11 cellular contexts compared by ENCODE assay signal in the genomic region with DNA sequence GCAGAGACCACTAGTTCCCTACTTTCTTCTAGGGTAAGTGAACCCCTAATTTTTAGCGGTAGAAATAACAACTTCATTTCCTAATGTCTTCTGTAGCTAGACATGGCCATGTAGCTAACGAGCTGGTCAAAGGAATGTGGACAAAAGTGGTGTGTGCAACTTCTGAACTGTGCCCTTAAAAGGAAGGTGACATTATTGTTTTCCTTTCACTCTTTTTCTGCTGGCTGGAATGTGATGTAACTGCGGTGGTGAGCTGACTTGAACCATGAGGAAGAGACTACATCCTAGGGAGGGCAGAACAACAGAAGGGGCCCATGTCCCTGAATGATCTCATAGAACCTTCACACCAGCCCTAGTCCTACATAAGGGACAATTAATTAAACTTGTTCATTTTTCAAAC. TPM values are rescaled to one million over a fixed set of nuclear protein-coding genes. Genes with fewer than 3 reads are reported as not detected.
DNase-seq lines count a peak whose midpoint lies in the region; ATAC-seq, FAIRE-seq and TF ChIP-seq lines count a peak whose summit lies in the region.
"Had no signal": no experiment of that assay in that cellular context is flagged by ENCODE, and none has a peak within 500 bp of the region (broad histone marks: within the 10 kb centered on the region; RNA-seq: fewer than 3 reads in every experiment).

No MANE protein-coding gene starts in this region.

- no peak for FAIRE-seq in pancreas (lab: Jason Lieb, UNC)

- no peaks in the 10 kb centered on the region for H3K27me3 ChIP-seq in pancreas

- peaks cover 0 to 14% (median 10%) of the 10 kb centered on the region in 3 donors for H3K4me1 ChIP-seq in pancreas

- peaks cover 9% of the 10 kb centered on the region for H3K36me3 Mint-ChIP-seq in activated T-cell treated with anti-CD3 and anti-CD28 coated beads, Interleukin-2, amount 50 U/mL, for 24 hours (ENCODE audit: low read depth)
- peaks cover 5% of the 10 kb centered on the region for H3K36me3 Mint-ChIP-seq in endothelial cell (ENCODE audit: low read depth, unreplicated experiment)
- peaks cover 7% of the 10 kb centered on the region for H3K36me3 Mint-ChIP-seq in stimulated activated effector memory CD8-positive, alpha-beta T cell treated with anti-CD3 and anti-CD28 coated beads, Interleukin-12 subunit alpha, Interleukin-12 subunit beta, amount 100 ng/mL, for 72 hours

- H3K4me3 Mint-ChIP-seq in activated T-cell treated with anti-CD3 and anti-CD28 coated beads, Interleukin-2, amount 50 U/mL, for 24 hours = peak overlapping the region; percentile 30
- peak overlapping the region; percentile 88 for H3K4me3 Mint-ChIP-seq in endothelial cell (ENCODE audit: unreplicated experiment)
- H3K4me3 Mint-ChIP-seq in stimulated activated effector memory CD8-positive, alpha-beta T cell treated with anti-CD3 and anti-CD28 coated beads, Interleukin-12 subunit alpha, Interleukin-12 subunit beta, amount 100 ng/mL, for 72 hours = peak overlapping the region; percentile 94

- intact Hi-C loops in pancreas (cut with DNase I) = no loop called here

- no peaks in the 10 kb centered on the region for H3K9me3 ChIP-seq in pancreas

- H3K27ac Mint-ChIP-seq in activated T-cell treated with anti-CD3 and anti-CD28 coated beads, Interleukin-2, amount 50 U/mL, for 24 hours = no peak overlapping the region
- H3K27ac Mint-ChIP-seq in endothelial cell (ENCODE audit: unreplicated experiment) = peak overlapping the region; percentile 49
- H3K27ac Mint-ChIP-seq in stimulated activated effector memory CD8-positive, alpha-beta T cell treated with anti-CD3 and anti-CD28 coated beads, Interleukin-12 subunit alpha, Interleukin-12 subunit beta, amount 100 ng/mL, for 72 hours = no peak overlapping the region

- TF ChIP-seq POLR2A in NB4 (IDR thresholded peaks at IDR 0.05; ENCODE audit: extremely low read depth, insufficient read length) = no peak

- no peaks in the 10 kb centered on the region for H3K36me3 ChIP-seq in pancreas

- TF ChIP-seq CTCF in NB4 (IDR thresholded peaks at IDR 0.05; ENCODE audit: low read depth, low read length) (no peak), endothelial cell (IDR thresholded peaks at IDR 0.05; ENCODE audit: unreplicated experiment) (no peak), pancreas (IDR thresholded peaks at IDR 0.05) (no peak)

- 26 to 64% methylated on average over 3 of the region's 3 CpGs for WGBS in pancreas, 2 donors

- H3K27me3 Mint-ChIP-seq in activated T-cell treated with anti-CD3 and anti-CD28 coated beads, Interleukin-2, amount 50 U/mL, for 24 hours = peaks cover 3% of the 10 kb centered on the region
- H3K27me3 Mint-ChIP-seq in endothelial cell (ENCODE audit: unreplicated experiment) = peaks cover 15% of the 10 kb centered on the region

- no peak overlapping the region for H3K27ac ChIP-seq in pancreas

- H3K9me3 Mint-ChIP-seq in activated T-cell treated with anti-CD3 and anti-CD28 coated beads, Interleukin-2, amount 50 U/mL, for 24 hours = no peaks in the 10 kb centered on the region
- H3K9me3 Mint-ChIP-seq in endothelial cell (ENCODE audit: unreplicated experiment) = no peaks in the 10 kb centered on the region
- no peaks in the 10 kb centered on the region for H3K9me3 Mint-ChIP-seq in stimulated activated effector memory CD8-positive, alpha-beta T cell treated with anti-CD3 and anti-CD28 coated beads, Interleukin-12 subunit alpha, Interleukin-12 subunit beta, amount 100 ng/mL, for 72 hours

- no peak for DNase-seq in activated T-cell treated with anti-CD3 and anti-CD28 coated beads, Interleukin-2, amount 50 U/mL, for 24 hours
- DNase-seq in activated T-cell treated with anti-CD3 and anti-CD28 coated beads, Interleukin-2, amount 50 U/mL, for 1 hour = no peak
- DNase-seq in NB4 (ENCODE audit: low read depth) (peak; percentile 45), endothelial cell (ENCODE audit: low spot score) (no peak), pancreas (no peak), activated gamma-delta T cell (lab: John Stamatoyannopoulos, UW) (no peak)
- DNase-seq in stimulated activated effector memory CD8-positive, alpha-beta T cell treated with anti-CD3 and anti-CD28 coated beads, Interleukin-12 subunit alpha, Interleukin-12 subunit beta, amount 100 ng/mL, for 72 hours (ENCODE audit: low spot score in 2 of 2) = no peak
- DNase-seq: central memory CD4-positive, alpha-beta T cell; Kasumi-1 had no signal

- no peak overlapping the region for H3K4me3 ChIP-seq in NB4 (ENCODE audit: low read depth, low read length)
- H3K4me3 ChIP-seq in pancreas = no peak overlapping the region

- peaks cover 33% of the 10 kb centered on the region for H3K4me1 Mint-ChIP-seq in activated T-cell treated with anti-CD3 and anti-CD28 coated beads, Interleukin-2, amount 50 U/mL, for 24 hours (ENCODE audit: low read depth)
- H3K4me1 Mint-ChIP-seq in endothelial cell (ENCODE audit: unreplicated experiment) = peaks cover 30% of the 10 kb centered on the region
- peaks cover 16% of the 10 kb centered on the region for H3K4me1 Mint-ChIP-seq in stimulated activated effector memory CD8-positive, alpha-beta T cell treated with anti-CD3 and anti-CD28 coated beads, Interleukin-12 subunit alpha, Interleukin-12 subunit beta, amount 100 ng/mL, for 72 hours

- ATAC-seq in stimulated activated effector memory CD8-positive, alpha-beta T cell treated with anti-CD3 and anti-CD28 coated beads, Interleukin-12 subunit alpha, Interleukin-12 subunit beta, amount 100 ng/mL, for 72 hours = no peak
- ATAC-seq in pancreas (no peak), HG03571 (IDR thresholded peaks at IDR 0.05; ENCODE audit: unreplicated experiment) (no peak)
- ATAC-seq: Panc1 had no signal

RNA-seq across cellular contexts. Expression of a gene that starts 1.3 kb away (rescaled TPM):
- 90.5 TPM for total RNA-seq in endothelial cell (ENCODE audit: unreplicated experiment)
- total RNA-seq in pancreas = 10 to 100 TPM; 24.9 to 42.9 (median 31.5) TPM
- polyA plus RNA-seq in pancreas = 10 to 100 TPM; 11.4 to 23.7 TPM

Comparison
In these comparisons a context has a peak if more than half of its experiments do, and no peak if none do; other contexts are left out.
1. H3K4me3 Mint-ChIP-seq: peak in every context shown above with its lines; median percentile 94 in stimulated activated effector memory CD8-positive, alpha-beta T cell treated with anti-CD3 and anti-CD28 coated beads, Interleukin-12 subunit alpha, Interleukin-12 subunit beta, amount 100 ng/mL, for 72 hours; 88 in endothelial cell; 30 in activated T-cell treated with anti-CD3 and anti-CD28 coated beads, Interleukin-2, amount 50 U/mL, for 24 hours.